ENCODE assay signal across 8 cellular contexts in genomic region chr17:67717624-67718324, GRCh38. TPM values are rescaled to one million over a fixed set of nuclear protein-coding genes. Genes with fewer than 3 reads are reported as not detected.
DNase-seq lines count a peak whose midpoint lies in the region; ATAC-seq and TF ChIP-seq lines count a peak whose summit lies in the region.

NOL11 (plus strand) TSS chr17:67717936; CDS start chr17:67717948, 12 bp downstream.

- WGBS in mammary epithelial cell (ENCODE audit: low coverage, missing lambda C conversion rate), result under 1% methylated on average over 36 of the region's 49 CpGs

- peak within 1 kb of the TSS; percentile 93 for H3K27ac ChIP-seq in WERI-Rb-1
- peak within 1 kb of the TSS; percentile 85 for H3K27ac ChIP-seq in mammary epithelial cell (ENCODE audit: insufficient read depth, low read depth, low read length)
- H3K27ac ChIP-seq in skin epidermis, result peak within 1 kb of the TSS; percentile 65 to 97 (median 92)

- H3K9ac ChIP-seq in mammary epithelial cell (ENCODE audit: insufficient read depth, low read length), result peak within 1 kb of the TSS; percentile 99

- TSS peak; percentile 79 for BruUV-seq in mammary epithelial cell (replicated peaks; lab: Mats Ljungman, UMichigan)

- H2AFZ ChIP-seq in mammary epithelial cell (ENCODE audit: low read depth, low read length), result peak within 1 kb of the TSS; percentile 94

- H3K27me3 ChIP-seq in WERI-Rb-1 (ENCODE audit: insufficient read depth, low read depth, severe bottlenecking) (no peaks in the 10 kb centered on the region), mammary epithelial cell (ENCODE audit: insufficient read depth, low read length) (no peaks in the 10 kb centered on the region)

- H3K4me1 ChIP-seq in mammary epithelial cell (ENCODE audit: insufficient read depth, low read length), result peaks cover 16% of the 10 kb centered on the region

- no peaks in the 10 kb centered on the region for H4K20me1 ChIP-seq in mammary epithelial cell (ENCODE audit: insufficient read depth, low read length)

- in situ Hi-C loops in mammary epithelial cell (cut with MboI; ENCODE audit: low sequenced_read_pairs in 2 of 2), result no loop called here

- intact Hi-C loops in mammary epithelial cell (cut with micrococcal nuclease), result loop anchor here (1.0 to 10.0 kb wide), 4 partner anchors 62 to 340 kb away; partner anchors contain the start of genes BPTF, KPNA2 and PITPNC1

- dilution Hi-C loops in mammary epithelial cell (cut with HindIII; ENCODE audit: low sequenced_read_pairs), result no loop called here

- H3K4me3 ChIP-seq in WERI-Rb-1 (ENCODE audit: low read depth, low read length) (peak within 1 kb of the TSS; percentile 78), mammary epithelial cell (replicated peaks in 1 of 3; ENCODE audit: insufficient read depth in 1 of 3, low read depth in 2 of 3, low read length in 3 of 3) (peak within 1 kb of the TSS; percentile 81 to 90 (median 81)), iPS-18c (ENCODE audit: insufficient read depth, low read depth, low read length) (peak within 1 kb of the TSS; percentile 98), skin epidermis (peak within 1 kb of the TSS; percentile 75 to 98 (median 92))

- H3K4me2 ChIP-seq in mammary epithelial cell (ENCODE audit: insufficient read depth, low read depth, low read length), result peak within 1 kb of the TSS; percentile 89

- CTCF ChIA-PET in mammary epithelial cell (lab: Charles Lee; ENCODE audit: low non-redundant PET), result no interaction called here

- TF ChIP-seq CTCF in WERI-Rb-1 (IDR thresholded peaks at IDR 0.05; ENCODE audit: low read depth, low read length), result peak; percentile 97
- TF ChIP-seq CTCF in mammary epithelial cell (conservative IDR thresholded peaks at IDR 0.05 in 1 of 2, IDR thresholded peaks at IDR 0.05 in 1 of 2; ENCODE audit: extremely low read depth in 1 of 2, insufficient read depth in 1 of 2, low read depth in 1 of 2, low read length in 2 of 2), result peak; percentile 81 to 98

- H3K79me2 ChIP-seq in mammary epithelial cell (ENCODE audit: insufficient read depth, low read length), result peaks cover 37% of the 10 kb centered on the region

- H3K36me3 ChIP-seq in WERI-Rb-1, result peaks cover 36% of the 10 kb centered on the region
- H3K36me3 ChIP-seq in mammary epithelial cell (ENCODE audit: insufficient read depth, low read length), result peaks cover 15% of the 10 kb centered on the region

- H3K9me3 ChIP-seq in WERI-Rb-1 (ENCODE audit: severe bottlenecking) (peaks cover 8% of the 10 kb centered on the region), mammary epithelial cell (replicated peaks; ENCODE audit: insufficient read depth, low read length) (no peaks in the 10 kb centered on the region), iPS-18c (ENCODE audit: control insufficient read depth, insufficient read depth, low read length) (peaks cover 2% of the 10 kb centered on the region)

- ATAC-seq in GM18907 (IDR thresholded peaks at IDR 0.05; ENCODE audit: unreplicated experiment) (peak; percentile 93), HG03159 (IDR thresholded peaks at IDR 0.05; ENCODE audit: unreplicated experiment) (peak; percentile 93)

- peak; percentile 99 for DNase-seq in AG08396 (ENCODE audit: low spot score)
- DNase-seq in NCI-H2227 (lab: John Stamatoyannopoulos, UW; ENCODE audit: unreplicated experiment), result peak; percentile 100
- DNase-seq in WERI-Rb-1, result peak; percentile 100
- DNase-seq in mammary epithelial cell, result peak; percentile 97

RNA-seq across cellular contexts. Expression of gene NOL11, which starts in this region (rescaled TPM):
- 10 to 100 TPM; 36.5 to 40.6 TPM for total RNA-seq in mammary epithelial cell
- 33.6 TPM for polyA plus RNA-seq in mammary epithelial cell
- polyA minus RNA-seq in mammary epithelial cell, result 50.6 TPM

Comparison
In these comparisons a context has a peak if more than half of its experiments do, and no peak if none do; other contexts are left out.
1. Peak in every context shown above with its lines: DNase-seq, ATAC-seq, H3K4me3 ChIP-seq and H3K27ac ChIP-seq.